ENCODE assay signal across 12 cellular contexts in the genomic region with DNA sequence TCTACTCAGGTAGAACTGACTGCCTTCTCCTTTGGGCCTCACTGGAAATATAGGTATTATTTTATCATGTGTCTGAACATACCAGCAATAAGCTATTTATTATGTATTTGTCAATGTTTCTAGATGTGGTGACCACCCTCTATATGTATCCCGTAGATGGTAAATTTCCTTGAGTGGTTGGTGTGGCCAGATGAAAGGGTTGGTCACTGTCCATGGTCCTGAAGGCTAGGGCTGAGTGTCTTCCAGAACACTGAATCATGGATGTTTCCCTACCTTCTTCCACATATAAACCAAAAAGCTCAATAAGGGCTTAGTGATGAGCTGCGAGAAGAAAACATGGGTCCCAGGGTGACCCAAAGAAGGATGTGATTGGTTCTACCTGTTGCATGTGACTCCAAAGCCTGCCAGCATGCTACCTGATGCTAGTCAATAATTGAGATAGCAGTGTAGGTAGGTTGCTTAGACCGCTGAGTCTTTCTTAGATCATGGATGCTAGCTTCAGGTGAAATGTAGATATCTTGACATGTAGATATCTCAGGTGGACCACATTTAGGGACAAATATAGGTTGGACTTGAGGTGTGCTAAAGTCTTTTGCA.
DNase-seq lines count a peak whose midpoint lies in the region; ATAC-seq, FAIRE-seq and TF ChIP-seq lines count a peak whose summit lies in the region.
"Had no signal": no experiment of that assay in that cellular context is flagged by ENCODE, and none has a peak within 500 bp of the region (broad histone marks: within the 10 kb centered on the region; RNA-seq: fewer than 3 reads in every experiment).

No MANE protein-coding gene starts in this region.

- no peak overlapping the region for H3K4me3 ChIP-seq in keratinocyte (ENCODE audit: control insufficient read depth in 2 of 3, extremely low read depth in 1 of 3, insufficient read depth in 2 of 3, low read depth in 1 of 3, low read length in 3 of 3)
- H3K4me3 ChIP-seq: smooth muscle cell had no signal

- H3K27me3 Mint-ChIP-seq in WTC11 (ENCODE audit: low read depth), result peaks cover 8% of the 10 kb centered on the region; the same call in 1 of the 2 replicates

- no peaks in the 10 kb centered on the region for H3K9me3 ChIP-seq in keratinocyte (ENCODE audit: control insufficient read depth, low read depth, low read length)

- POLR2A ChIA-PET in WTC11 (lab: Charles Lee), result no interaction called here

- no peak overlapping the region for H3K4me3 Mint-ChIP-seq in WTC11
- H3K4me3 Mint-ChIP-seq: immature natural killer cell had no signal

- no peak overlapping the region for H3K27ac ChIP-seq in keratinocyte (ENCODE audit: control insufficient read depth, insufficient read depth, low read length)

- intact Hi-C loops in Right ventricle myocardium inferior (cut with DNase I), result no loop called here

- peaks cover 2% of the 10 kb centered on the region for H3K27me3 ChIP-seq in keratinocyte (ENCODE audit: control insufficient read depth, extremely low read depth, insufficient read depth, low read length)

- H2AFZ ChIP-seq in keratinocyte (ENCODE audit: control insufficient read depth, low read length), result no peak overlapping the region

- H3K79me2 ChIP-seq in keratinocyte (ENCODE audit: control insufficient read depth, insufficient read depth, low read length), result no peaks in the 10 kb centered on the region

- TF ChIP-seq CTCF in WTC11 (IDR thresholded peaks at IDR 0.05), result no peak
- TF ChIP-seq CTCF in keratinocyte (optimal IDR thresholded peaks at IDR 0.05 in 1 of 3, IDR thresholded peaks at IDR 0.05 in 1 of 3, conservative IDR thresholded peaks at IDR 0.05 in 1 of 3; ENCODE audit: extremely low read depth in 1 of 3, insufficient read depth in 2 of 3, low read length in 3 of 3), result no peak

- H3K36me3 Mint-ChIP-seq in WTC11, result no peaks in the 10 kb centered on the region
- H3K36me3 Mint-ChIP-seq: immature natural killer cell had no signal

- DNase-seq in COLO829 (ENCODE audit: low spot score), result peak; percentile 56
- DNase-seq in HK-2 (ENCODE audit: unreplicated experiment), result peak; percentile 30
- peak; percentile 57 for DNase-seq in WTC11 (ENCODE audit: low spot score)
- DNase-seq in keratinocyte (ENCODE audit: low read depth, low spot score), result no peak
- no peak for DNase-seq in middle frontal gyrus (ENCODE audit: extremely low spot score, low spot score)
- DNase-seq in Right ventricle myocardium inferior (ENCODE audit: missing footprints), result no peak
- DNase-seq: DMS79 treated with DMSO at 0.1 percent for 48 hours, NCI-H524 treated with DMSO at 0.1 percent for 48 hours had no signal

- ATAC-seq in WTC11 (peak; percentile 48; the same call in 1 of the 2 replicates), HG02852 (IDR thresholded peaks at IDR 0.05; ENCODE audit: unreplicated experiment) (no peak), HG03097 (IDR thresholded peaks at IDR 0.05; ENCODE audit: low FRiP score, unreplicated experiment) (no peak), Right ventricle myocardium inferior (no peak)

- H3K4me2 ChIP-seq in keratinocyte (ENCODE audit: control insufficient read depth, extremely low read depth, insufficient read depth, low read depth, low read length), result no peak overlapping the region
- H3K4me2 ChIP-seq: smooth muscle cell had no signal

- FAIRE-seq in keratinocyte (lab: Jason Lieb, UNC), result peak; percentile 86

- H4K20me1 ChIP-seq in keratinocyte (ENCODE audit: control insufficient read depth, extremely low read depth, insufficient read depth, low read length), result no peaks in the 10 kb centered on the region

- no peaks in the 10 kb centered on the region for H3K9me1 ChIP-seq in keratinocyte (ENCODE audit: control insufficient read depth, extremely low read depth, insufficient read depth, low read length)

- peaks cover 7% of the 10 kb centered on the region for H3K4me1 Mint-ChIP-seq in WTC11
- H3K4me1 Mint-ChIP-seq: immature natural killer cell had no signal

- H3K9ac ChIP-seq in keratinocyte (ENCODE audit: control insufficient read depth, extremely low read depth, insufficient read depth, low read length), result no peak overlapping the region

- H3K4me1 ChIP-seq in keratinocyte (ENCODE audit: control insufficient read depth, extremely low read depth, insufficient read depth, low read length), result peaks cover 6% of the 10 kb centered on the region

- H3K36me3 ChIP-seq in keratinocyte (ENCODE audit: control insufficient read depth in 2 of 2, extremely low read depth in 1 of 2, insufficient read depth in 2 of 2, low read length in 2 of 2), result no peaks in the 10 kb centered on the region

- no peak overlapping the region for H3K27ac Mint-ChIP-seq in WTC11
- H3K27ac Mint-ChIP-seq: immature natural killer cell had no signal

- CTCF ChIA-PET in WTC11 (lab: Charles Lee), result no interaction called here

- no peaks in the 10 kb centered on the region for H3K9me3 Mint-ChIP-seq in WTC11
- H3K9me3 Mint-ChIP-seq: immature natural killer cell had no signal

- dilution Hi-C loops in keratinocyte (cut with MboI; ENCODE audit: extremely low pct_ligation_motif_present, low sequenced_read_pairs), result no loop called here

TF ChIP-seq in WTC11, 78 proteins besides CTCF, POLR2A, EP300 and RAD21:
- TF ChIP-seq EMX1 (CRISPR knock-in tag; IDR thresholded peaks at IDR 0.05) (no peak), GRHL2 (CRISPR knock-in tag; IDR thresholded peaks at IDR 0.05; ENCODE audit: insufficient replicate concordance, severe bottlenecking) (no peak), CREM (CRISPR knock-in tag; IDR thresholded peaks at IDR 0.05) (no peak), NR1H2 (CRISPR knock-in tag; IDR thresholded peaks at IDR 0.05) (no peak), FOXK1 (CRISPR knock-in tag; IDR thresholded peaks at IDR 0.05) (no peak), ATF1 (CRISPR knock-in tag; IDR thresholded peaks at IDR 0.05) (no peak), ZNF423 (CRISPR knock-in tag; IDR thresholded peaks at IDR 0.05) (no peak), TEAD1 (CRISPR knock-in tag; IDR thresholded peaks at IDR 0.05) (no peak), NFE2L1 (CRISPR knock-in tag; IDR thresholded peaks at IDR 0.05) (no peak), OVOL2 (CRISPR knock-in tag; IDR thresholded peaks at IDR 0.05; ENCODE audit: borderline replicate concordance) (no peak), SP1 (CRISPR knock-in tag; conservative IDR thresholded peaks at IDR 0.05) (no peak), MYBL2 (CRISPR knock-in tag; IDR thresholded peaks at IDR 0.05) (no peak), JAZF1 (CRISPR knock-in tag; IDR thresholded peaks at IDR 0.05) (no peak), ZNF219 (CRISPR knock-in tag; IDR thresholded peaks at IDR 0.05; ENCODE audit: borderline replicate concordance) (no peak), NFATC4 (CRISPR knock-in tag; IDR thresholded peaks at IDR 0.05) (no peak)
- TF ChIP-seq, protein P1, sequence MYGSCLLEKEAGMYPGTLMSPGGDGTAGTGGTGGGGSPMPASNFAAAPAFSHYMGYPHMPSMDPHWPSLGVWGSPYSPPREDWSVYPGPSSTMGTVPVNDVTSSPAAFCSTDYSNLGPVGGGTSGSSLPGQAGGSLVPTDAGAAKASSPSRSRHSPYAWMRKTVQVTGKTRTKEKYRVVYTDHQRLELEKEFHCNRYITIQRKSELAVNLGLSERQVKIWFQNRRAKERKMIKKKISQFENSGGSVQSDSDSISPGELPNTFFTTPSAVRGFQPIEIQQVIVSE (CRISPR knock-in tag; IDR thresholded peaks at IDR 0.05; ENCODE audit: borderline replicate concordance), result no peak
- TF ChIP-seq, protein P2, sequence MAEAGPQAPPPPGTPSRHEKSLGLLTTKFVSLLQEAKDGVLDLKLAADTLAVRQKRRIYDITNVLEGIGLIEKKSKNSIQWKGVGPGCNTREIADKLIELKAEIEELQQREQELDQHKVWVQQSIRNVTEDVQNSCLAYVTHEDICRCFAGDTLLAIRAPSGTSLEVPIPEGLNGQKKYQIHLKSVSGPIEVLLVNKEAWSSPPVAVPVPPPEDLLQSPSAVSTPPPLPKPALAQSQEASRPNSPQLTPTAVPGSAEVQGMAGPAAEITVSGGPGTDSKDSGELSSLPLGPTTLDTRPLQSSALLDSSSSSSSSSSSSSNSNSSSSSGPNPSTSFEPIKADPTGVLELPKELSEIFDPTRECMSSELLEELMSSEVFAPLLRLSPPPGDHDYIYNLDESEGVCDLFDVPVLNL (CRISPR knock-in tag; IDR thresholded peaks at IDR 0.05; ENCODE audit: borderline replicate concordance, low read depth), result no peak
- TF ChIP-seq, protein P3, sequence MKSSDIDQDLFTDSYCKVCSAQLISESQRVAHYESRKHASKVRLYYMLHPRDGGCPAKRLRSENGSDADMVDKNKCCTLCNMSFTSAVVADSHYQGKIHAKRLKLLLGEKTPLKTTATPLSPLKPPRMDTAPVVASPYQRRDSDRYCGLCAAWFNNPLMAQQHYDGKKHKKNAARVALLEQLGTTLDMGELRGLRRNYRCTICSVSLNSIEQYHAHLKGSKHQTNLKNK (CRISPR knock-in tag; IDR thresholded peaks at IDR 0.05), result no peak

Comparison
In these comparisons a context has a peak if more than half of its experiments do, and no peak if none do; other contexts are left out.
1. DNase-seq: peak in COLO829 (single experiment), HK-2 (single experiment) and WTC11 (single experiment); none in keratinocyte (single experiment), middle frontal gyrus (single experiment) and Right ventricle myocardium inferior (single experiment).